Comparison of ENCODE assay signal across 1 cellular context in the genomic region with DNA sequence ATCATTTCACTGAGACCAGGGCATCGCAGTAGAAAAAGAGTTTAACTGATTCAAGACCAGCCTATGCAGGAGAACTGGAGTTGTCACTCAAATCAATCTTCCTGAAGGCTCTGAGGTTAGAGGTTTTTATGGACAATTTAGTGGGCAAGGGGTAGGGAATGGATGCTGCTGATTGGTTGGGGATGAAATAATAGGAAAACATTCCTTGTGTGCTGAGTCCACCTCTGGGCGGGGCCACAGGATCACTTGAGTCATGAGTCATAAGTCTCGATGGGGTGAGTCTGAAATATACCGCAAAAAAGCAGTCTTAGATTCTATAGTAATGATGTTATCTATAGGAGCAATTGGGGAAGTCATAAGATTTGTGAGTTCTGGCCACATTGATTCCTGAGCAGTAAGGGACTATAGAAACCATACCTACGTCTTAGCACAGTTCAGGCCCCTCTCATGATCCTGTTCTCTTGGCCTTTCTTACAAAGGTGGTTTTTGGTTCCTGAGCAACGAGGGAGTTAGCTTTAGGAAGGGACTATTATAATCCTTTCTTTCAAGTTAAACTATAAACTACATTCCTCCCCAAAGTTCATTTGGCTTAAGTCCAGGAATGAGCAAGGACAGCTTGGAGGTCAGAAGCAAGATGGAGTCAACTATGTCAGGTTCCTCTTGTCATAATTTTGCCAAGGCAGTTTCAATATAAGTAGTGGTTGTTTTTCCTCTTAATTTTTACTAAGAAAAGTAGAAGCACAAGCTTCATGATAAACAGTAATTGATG.
TF ChIP-seq lines count a peak whose summit lies in the region.

No MANE protein-coding gene starts in this region.

TF ChIP-seq in HEK293, 187 proteins besides CTCF, POLR2A, EP300 and RAD21 (continued from another document and continues in another):
- TF ChIP-seq, protein P1, sequence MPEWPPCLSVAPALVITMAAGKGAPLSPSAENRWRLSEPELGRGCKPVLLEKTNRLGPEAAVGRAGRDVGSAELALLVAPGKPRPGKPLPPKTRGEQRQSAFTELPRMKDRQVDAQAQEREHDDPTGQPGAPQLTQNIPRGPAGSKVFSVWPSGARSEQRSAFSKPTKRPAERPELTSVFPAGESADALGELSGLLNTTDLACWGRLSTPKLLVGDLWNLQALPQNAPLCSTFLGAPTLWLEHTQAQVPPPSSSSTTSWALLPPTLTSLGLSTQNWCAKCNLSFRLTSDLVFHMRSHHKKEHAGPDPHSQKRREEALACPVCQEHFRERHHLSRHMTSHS (tag by site-specific recombination; IDR thresholded peaks at IDR 0.05), result no peak
- TF ChIP-seq GLI2 (tag by site-specific recombination; IDR thresholded peaks at IDR 0.05; ENCODE audit: borderline replicate concordance, low read depth) (no peak), ZBTB6 (tag by site-specific recombination; IDR thresholded peaks at IDR 0.05) (no peak), ZNF169 (tag by site-specific recombination; IDR thresholded peaks at IDR 0.05) (no peak), SP2 (tag by site-specific recombination; IDR thresholded peaks at IDR 0.05) (peak; percentile 92), ZNF571 (tag by site-specific recombination; IDR thresholded peaks at IDR 0.05) (no peak), ZNF658 (tag by site-specific recombination; IDR thresholded peaks at IDR 0.05) (no peak), ZNF302 (tag by site-specific recombination; IDR thresholded peaks at IDR 0.05; ENCODE audit: low read depth) (no peak), ZNF660 (tag by site-specific recombination; IDR thresholded peaks at IDR 0.05) (peak; percentile 35; the same call in 1 of the 2 replicates), ZNF843 (tag by site-specific recombination; IDR thresholded peaks at IDR 0.05) (no peak), GFI1B (tag by site-specific recombination; IDR thresholded peaks at IDR 0.05) (0 out of 2 replicates have a peak, but pooled peaks have one; percentile 9), ZNF48 (tag by site-specific recombination; IDR thresholded peaks at IDR 0.05) (no peak), ZNF785 (tag by site-specific recombination; IDR thresholded peaks at IDR 0.05) (no peak), ZNF2 (tag by site-specific recombination; IDR thresholded peaks at IDR 0.05) (no peak), ZNF600 (tag by site-specific recombination; IDR thresholded peaks at IDR 0.05) (peak; percentile 83), ZNF354C (tag by site-specific recombination; IDR thresholded peaks at IDR 0.05; ENCODE audit: borderline replicate concordance, low read depth) (no peak), ZSCAN16 (tag by site-specific recombination; IDR thresholded peaks at IDR 0.05) (no peak), REPIN1 (tag by site-specific recombination; IDR thresholded peaks at IDR 0.05; ENCODE audit: low read depth) (no peak), KLF9 (tag by site-specific recombination; IDR thresholded peaks at IDR 0.05; ENCODE audit: low read depth) (0 out of 2 replicates have a peak, but pooled peaks have one; percentile 14), ZNF174 (tag by site-specific recombination; IDR thresholded peaks at IDR 0.05) (no peak), TCF7L2 (IDR thresholded peaks at IDR 0.05; ENCODE audit: borderline replicate concordance, low read depth, low read length) (no peak), ZEB2 (tag by site-specific recombination; IDR thresholded peaks at IDR 0.05) (peak; percentile 70), GLI4 (tag by site-specific recombination; IDR thresholded peaks at IDR 0.05) (no peak), ZNF311 (tag by site-specific recombination; IDR thresholded peaks at IDR 0.05; ENCODE audit: borderline replicate concordance) (no peak), ZBTB20 (tag by site-specific recombination; IDR thresholded peaks at IDR 0.05) (no peak), ZNF548 (tag by site-specific recombination; IDR thresholded peaks at IDR 0.05) (no peak), ZBTB49 (tag by site-specific recombination; IDR thresholded peaks at IDR 0.05; ENCODE audit: low read depth) (no peak), ZNF555 (tag by site-specific recombination; conservative IDR thresholded peaks at IDR 0.05) (no peak), HOXC10 (CRISPR knock-in tag; IDR thresholded peaks at IDR 0.05) (no peak), GLIS2 (tag by site-specific recombination; IDR thresholded peaks at IDR 0.05) (no peak), ZNF211 (tag by site-specific recombination; IDR thresholded peaks at IDR 0.05; ENCODE audit: low read depth) (no peak), KLF10 (tag by site-specific recombination; IDR thresholded peaks at IDR 0.05) (no peak; the same call in 1 of the 2 replicates), IKZF3 (tag by site-specific recombination; IDR thresholded peaks at IDR 0.05) (peak; percentile 69; the same call in 1 of the 2 replicates), FEZF1 (tag by site-specific recombination; IDR thresholded peaks at IDR 0.05) (no peak), ZNF623 (tag by site-specific recombination; IDR thresholded peaks at IDR 0.05) (no peak), ZNF510 (tag by site-specific recombination; IDR thresholded peaks at IDR 0.05; ENCODE audit: insufficient replicate concordance) (no peak), SETDB1 (IDR thresholded peaks at IDR 0.05; ENCODE audit: insufficient read length, low read length) (no peak), KLF16 (tag by site-specific recombination; IDR thresholded peaks at IDR 0.05) (no peak), MZF1 (tag by site-specific recombination; IDR thresholded peaks at IDR 0.05; ENCODE audit: borderline replicate concordance) (no peak), GLIS1 (tag by site-specific recombination; IDR thresholded peaks at IDR 0.05) (peak; percentile 22; the same call in 1 of the 2 replicates), ZNF433 (tag by site-specific recombination; IDR thresholded peaks at IDR 0.05; ENCODE audit: low read depth) (no peak), BCL11B (tag by site-specific recombination; IDR thresholded peaks at IDR 0.05; ENCODE audit: low read depth) (no peak), ZNF202 (tag by site-specific recombination; IDR thresholded peaks at IDR 0.05; ENCODE audit: borderline replicate concordance) (no peak), ZNF747 (tag by site-specific recombination; IDR thresholded peaks at IDR 0.05) (no peak), ZNF394 (tag by site-specific recombination; IDR thresholded peaks at IDR 0.05; ENCODE audit: borderline replicate concordance) (peak; percentile 21; the same call in 1 of the 2 replicates), ZNF837 (tag by site-specific recombination; IDR thresholded peaks at IDR 0.05) (no peak), ZNF514 (tag by site-specific recombination; IDR thresholded peaks at IDR 0.05) (no peak)
- TF ChIP-seq, protein P2, sequence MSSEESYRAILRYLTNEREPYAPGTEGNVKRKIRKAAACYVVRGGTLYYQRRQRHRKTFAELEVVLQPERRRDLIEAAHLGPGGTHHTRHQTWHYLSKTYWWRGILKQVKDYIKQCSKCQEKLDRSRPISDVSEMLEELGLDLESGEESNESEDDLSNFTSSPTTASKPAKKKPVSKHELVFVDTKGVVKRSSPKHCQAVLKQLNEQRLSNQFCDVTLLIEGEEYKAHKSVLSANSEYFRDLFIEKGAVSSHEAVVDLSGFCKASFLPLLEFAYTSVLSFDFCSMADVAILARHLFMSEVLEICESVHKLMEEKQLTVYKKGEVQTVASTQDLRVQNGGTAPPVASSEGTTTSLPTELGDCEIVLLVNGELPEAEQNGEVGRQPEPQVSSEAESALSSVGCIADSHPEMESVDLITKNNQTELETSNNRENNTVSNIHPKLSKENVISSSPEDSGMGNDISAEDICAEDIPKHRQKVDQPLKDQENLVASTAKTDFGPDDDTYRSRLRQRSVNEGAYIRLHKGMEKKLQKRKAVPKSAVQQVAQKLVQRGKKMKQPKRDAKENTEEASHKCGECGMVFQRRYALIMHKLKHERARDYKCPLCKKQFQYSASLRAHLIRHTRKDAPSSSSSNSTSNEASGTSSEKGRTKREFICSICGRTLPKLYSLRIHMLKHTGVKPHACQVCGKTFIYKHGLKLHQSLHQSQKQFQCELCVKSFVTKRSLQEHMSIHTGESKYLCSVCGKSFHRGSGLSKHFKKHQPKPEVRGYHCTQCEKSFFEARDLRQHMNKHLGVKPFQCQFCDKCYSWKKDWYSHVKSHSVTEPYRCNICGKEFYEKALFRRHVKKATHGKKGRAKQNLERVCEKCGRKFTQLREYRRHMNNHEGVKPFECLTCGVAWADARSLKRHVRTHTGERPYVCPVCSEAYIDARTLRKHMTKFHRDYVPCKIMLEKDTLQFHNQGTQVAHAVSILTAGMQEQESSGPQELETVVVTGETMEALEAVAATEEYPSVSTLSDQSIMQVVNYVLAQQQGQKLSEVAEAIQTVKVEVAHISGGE (tag by site-specific recombination; conservative IDR thresholded peaks at IDR 0.05; ENCODE audit: low read depth), result no peak
- TF ChIP-seq, protein P3, sequence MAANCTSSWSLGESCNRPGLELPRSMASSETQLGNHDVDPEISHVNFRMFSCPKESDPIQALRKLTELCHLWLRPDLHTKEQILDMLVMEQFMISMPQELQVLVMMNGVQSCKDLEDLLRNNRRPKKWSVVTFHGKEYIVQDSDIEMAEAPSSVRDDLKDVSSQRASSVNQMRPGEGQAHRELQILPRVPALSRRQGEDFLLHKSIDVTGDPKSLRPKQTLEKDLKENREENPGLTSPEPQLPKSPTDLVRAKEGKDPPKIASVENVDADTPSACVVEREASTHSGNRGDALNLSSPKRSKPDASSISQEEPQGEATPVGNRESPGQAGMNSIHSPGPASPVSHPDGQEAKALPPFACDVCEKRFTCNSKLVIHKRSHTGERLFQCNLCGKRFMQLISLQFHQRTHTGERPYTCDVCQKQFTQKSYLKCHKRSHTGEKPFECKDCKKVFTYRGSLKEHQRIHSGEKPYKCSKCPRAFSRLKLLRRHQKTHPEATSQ (tag by site-specific recombination; IDR thresholded peaks at IDR 0.05), result no peak
- TF ChIP-seq, protein P4, sequence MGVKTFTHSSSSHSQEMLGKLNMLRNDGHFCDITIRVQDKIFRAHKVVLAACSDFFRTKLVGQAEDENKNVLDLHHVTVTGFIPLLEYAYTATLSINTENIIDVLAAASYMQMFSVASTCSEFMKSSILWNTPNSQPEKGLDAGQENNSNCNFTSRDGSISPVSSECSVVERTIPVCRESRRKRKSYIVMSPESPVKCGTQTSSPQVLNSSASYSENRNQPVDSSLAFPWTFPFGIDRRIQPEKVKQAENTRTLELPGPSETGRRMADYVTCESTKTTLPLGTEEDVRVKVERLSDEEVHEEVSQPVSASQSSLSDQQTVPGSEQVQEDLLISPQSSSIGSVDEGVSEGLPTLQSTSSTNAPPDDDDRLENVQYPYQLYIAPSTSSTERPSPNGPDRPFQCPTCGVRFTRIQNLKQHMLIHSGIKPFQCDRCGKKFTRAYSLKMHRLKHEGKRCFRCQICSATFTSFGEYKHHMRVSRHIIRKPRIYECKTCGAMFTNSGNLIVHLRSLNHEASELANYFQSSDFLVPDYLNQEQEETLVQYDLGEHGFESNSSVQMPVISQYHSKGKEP (tag by site-specific recombination; IDR thresholded peaks at IDR 0.05), result no peak
- TF ChIP-seq, protein P5, sequence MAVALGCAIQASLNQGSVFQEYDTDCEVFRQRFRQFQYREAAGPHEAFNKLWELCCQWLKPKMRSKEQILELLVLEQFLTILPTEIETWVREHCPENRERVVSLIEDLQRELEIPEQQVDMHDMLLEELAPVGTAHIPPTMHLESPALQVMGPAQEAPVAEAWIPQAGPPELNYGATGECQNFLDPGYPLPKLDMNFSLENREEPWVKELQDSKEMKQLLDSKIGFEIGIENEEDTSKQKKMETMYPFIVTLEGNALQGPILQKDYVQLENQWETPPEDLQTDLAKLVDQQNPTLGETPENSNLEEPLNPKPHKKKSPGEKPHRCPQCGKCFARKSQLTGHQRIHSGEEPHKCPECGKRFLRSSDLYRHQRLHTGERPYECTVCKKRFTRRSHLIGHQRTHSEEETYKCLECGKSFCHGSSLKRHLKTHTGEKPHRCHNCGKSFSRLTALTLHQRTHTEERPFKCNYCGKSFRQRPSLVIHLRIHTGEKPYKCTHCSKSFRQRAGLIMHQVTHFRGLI (tag by site-specific recombination; IDR thresholded peaks at IDR 0.05), result no peak
